In genomic region chr6:160101262-160102205, GRCh38 we compare ENCODE assay signal across 1 cellular context.
TF ChIP-seq lines count a peak whose summit lies in the region.

No MANE protein-coding gene starts in this region.

TF ChIP-seq in SK-N-SH, 30 proteins besides CTCF, POLR2A, EP300 and RAD21:
- TF ChIP-seq NRF1 (IDR thresholded peaks at IDR 0.05; ENCODE audit: low read depth, low read length) (no peak), FOSL2 (IDR thresholded peaks at IDR 0.05; ENCODE audit: borderline replicate concordance, low read depth) (no peak), EZH2phosphoT487 (IDR thresholded peaks at IDR 0.05; ENCODE audit: borderline replicate concordance, low read depth) (no peak), ZBTB33 (IDR thresholded peaks at IDR 0.05; ENCODE audit: borderline replicate concordance, low read depth) (no peak), REST (IDR thresholded peaks at IDR 0.05; ENCODE audit: low read depth, low read length) (no peak), USF2 (IDR thresholded peaks at IDR 0.05; ENCODE audit: borderline replicate concordance, low read depth, low read length) (no peak), GATA2 (CRISPR knock-in tag; IDR thresholded peaks at IDR 0.05) (no peak), RFX5 (IDR thresholded peaks at IDR 0.05; ENCODE audit: low read length) (no peak), TEAD4 (IDR thresholded peaks at IDR 0.05; ENCODE audit: borderline replicate concordance, insufficient read depth) (no peak), NFIC (IDR thresholded peaks at IDR 0.05; ENCODE audit: borderline replicate concordance) (no peak), SIN3A (IDR thresholded peaks at IDR 0.05; ENCODE audit: borderline replicate concordance, low read depth, low read length) (no peak), JUND (IDR thresholded peaks at IDR 0.05) (no peak), PBX3 (IDR thresholded peaks at IDR 0.05) (no peak), TCF12 (IDR thresholded peaks at IDR 0.05) (no peak), RCOR1 (IDR thresholded peaks at IDR 0.05; ENCODE audit: low read length) (no peak), ELF1 (IDR thresholded peaks at IDR 0.05) (no peak), YY1 (IDR thresholded peaks at IDR 0.05; ENCODE audit: low read depth) (no peak)
- TF ChIP-seq, protein P1, sequence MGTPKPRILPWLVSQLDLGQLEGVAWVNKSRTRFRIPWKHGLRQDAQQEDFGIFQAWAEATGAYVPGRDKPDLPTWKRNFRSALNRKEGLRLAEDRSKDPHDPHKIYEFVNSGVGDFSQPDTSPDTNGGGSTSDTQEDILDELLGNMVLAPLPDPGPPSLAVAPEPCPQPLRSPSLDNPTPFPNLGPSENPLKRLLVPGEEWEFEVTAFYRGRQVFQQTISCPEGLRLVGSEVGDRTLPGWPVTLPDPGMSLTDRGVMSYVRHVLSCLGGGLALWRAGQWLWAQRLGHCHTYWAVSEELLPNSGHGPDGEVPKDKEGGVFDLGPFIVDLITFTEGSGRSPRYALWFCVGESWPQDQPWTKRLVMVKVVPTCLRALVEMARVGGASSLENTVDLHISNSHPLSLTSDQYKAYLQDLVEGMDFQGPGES (IDR thresholded peaks at IDR 0.05; ENCODE audit: low read depth, low read length) = no peak
- TF ChIP-seq, protein P2, sequence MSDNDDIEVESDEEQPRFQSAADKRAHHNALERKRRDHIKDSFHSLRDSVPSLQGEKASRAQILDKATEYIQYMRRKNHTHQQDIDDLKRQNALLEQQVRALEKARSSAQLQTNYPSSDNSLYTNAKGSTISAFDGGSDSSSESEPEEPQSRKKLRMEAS (IDR thresholded peaks at IDR 0.05; ENCODE audit: low read depth) = no peak
TF ChIP-seq in SK-N-SH: peak in this region for 0.
